In the genomic region with DNA sequence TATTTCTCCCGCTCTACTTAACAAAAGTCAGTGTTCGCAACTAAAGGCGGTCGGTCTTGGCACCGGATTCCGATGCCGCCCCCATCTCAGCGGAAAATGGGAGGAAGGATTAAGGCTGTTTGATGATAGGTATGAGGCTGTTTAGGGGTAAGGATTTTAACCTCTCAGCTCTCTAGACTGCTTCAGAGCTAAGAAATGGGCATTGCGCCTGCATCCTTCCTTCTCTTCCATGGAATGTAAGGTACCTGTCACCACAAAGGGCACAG, we compare ENCODE assay signal across 10 cellular contexts. TPM values are rescaled to one million over a fixed set of nuclear protein-coding genes. Genes with fewer than 3 reads are reported as not detected.
DNase-seq lines count a peak whose midpoint lies in the region; ATAC-seq and TF ChIP-seq lines count a peak whose summit lies in the region.
"Had no signal": no experiment of that assay in that cellular context is flagged by ENCODE, and none has a peak within 500 bp of the region (broad histone marks: within the 10 kb centered on the region; RNA-seq: fewer than 3 reads in every experiment).

No MANE protein-coding gene starts in this region.

- peak overlapping the region; percentile 67 for H3K4me3 Mint-ChIP-seq in activated CD4-positive, alpha-beta T cell treated with anti-CD3 and anti-CD28 coated beads, Interleukin-2, amount 10 ng/mL, durations not matched to agents 7 days and 5 days
- peak overlapping the region; percentile 94 for H3K4me3 Mint-ChIP-seq in stimulated activated memory B cell treated with anti-CD40 and anti-IgM and Interleukin-4, amounts not matched to agents 10 μg/mL and 1 μg/mL and 100 μg/mL, for 72 hours

- no peak for DNase-seq in activated CD4-positive, alpha-beta T cell treated with anti-CD3 and anti-CD28 coated beads, Interleukin-2, amount 10 ng/mL, durations not matched to agents 7 days and 5 days
- DNase-seq in activated CD4-positive, alpha-beta T cell treated with anti-CD3 and anti-CD28 coated beads, Interleukin-2, amount 50 U/mL, for 48 hours = no peak
- no peak for DNase-seq in hepatocyte (ENCODE audit: low spot score)
- no peak for DNase-seq in cerebellar cortex (ENCODE audit: low spot score)
- DNase-seq in activated effector memory CD4-positive, alpha-beta T cell treated with anti-CD3 and anti-CD28 coated beads, Interleukin-2, amount 50 U/mL, for 16 hours = no peak
- DNase-seq: NCI-H1105 treated with DMSO at 0.1 percent for 48 hours had no signal

- no peaks in the 10 kb centered on the region for H3K27me3 ChIP-seq in SU-DHL-6 (ENCODE audit: low read length)
- H3K27me3 ChIP-seq in hepatocyte = peaks cover 53% of the 10 kb centered on the region

- TF ChIP-seq CTCF in SU-DHL-6 (IDR thresholded peaks at IDR 0.05; ENCODE audit: insufficient read depth, low read length, poor library complexity, severe bottlenecking) = no peak
- TF ChIP-seq CTCF in hepatocyte (IDR thresholded peaks at IDR 0.05; ENCODE audit: poor library complexity) = no peak

- H3K27me3 Mint-ChIP-seq in activated CD4-positive, alpha-beta T cell treated with anti-CD3 and anti-CD28 coated beads, Interleukin-2, amount 10 ng/mL, durations not matched to agents 7 days and 5 days = peaks cover 61% of the 10 kb centered on the region
- H3K27me3 Mint-ChIP-seq in stimulated activated memory B cell treated with anti-CD40 and anti-IgM and Interleukin-4, amounts not matched to agents 10 μg/mL and 1 μg/mL and 100 μg/mL, for 72 hours = peaks cover 21% of the 10 kb centered on the region

- no peaks in the 10 kb centered on the region for H3K9me3 ChIP-seq in SU-DHL-6 (ENCODE audit: insufficient read depth, low read length)
- no peaks in the 10 kb centered on the region for H3K9me3 ChIP-seq in hepatocyte (ENCODE audit: low read depth)
- H3K9me3 ChIP-seq: neutrophil had no signal

- H2AFZ ChIP-seq in SU-DHL-6 (ENCODE audit: low read depth, low read length, severe bottlenecking) (peak overlapping the region; percentile 97), hepatocyte (peak overlapping the region; percentile 88)

- POLR2A ChIA-PET in activated CD4-positive, alpha-beta T cell treated with anti-CD3 and anti-CD28 coated beads, Interleukin-2, amount 10 ng/mL, durations not matched to agents 7 days and 5 days (lab: Charles Lee) = no interaction called here

- H3K79me2 ChIP-seq in SU-DHL-6 (ENCODE audit: insufficient read depth, low read length) = peaks cover 22% of the 10 kb centered on the region
- H3K79me2 ChIP-seq in hepatocyte = no peaks in the 10 kb centered on the region

- H3K4me1 Mint-ChIP-seq in activated CD4-positive, alpha-beta T cell treated with anti-CD3 and anti-CD28 coated beads, Interleukin-2, amount 10 ng/mL, durations not matched to agents 7 days and 5 days = peaks cover 13% of the 10 kb centered on the region
- peaks cover 30% of the 10 kb centered on the region for H3K4me1 Mint-ChIP-seq in stimulated activated memory B cell treated with anti-CD40 and anti-IgM and Interleukin-4, amounts not matched to agents 10 μg/mL and 1 μg/mL and 100 μg/mL, for 72 hours

- H3K9ac ChIP-seq in SU-DHL-6 (ENCODE audit: low read length) = peak overlapping the region; percentile 77

- peak overlapping the region; percentile 39; the same call in 1 of the 2 replicates for H3K27ac ChIP-seq in SU-DHL-6 (ENCODE audit: low read depth, low read length)
- H3K27ac ChIP-seq in hepatocyte = no peak overlapping the region
- H3K27ac ChIP-seq: neutrophil had no signal

- no peak for ATAC-seq in stimulated activated memory B cell treated with anti-CD40 and anti-IgM and Interleukin-4, amounts not matched to agents 10 μg/mL and 1 μg/mL and 100 μg/mL, for 72 hours
- no peak for ATAC-seq in GM19452 (IDR thresholded peaks at IDR 0.05; ENCODE audit: unreplicated experiment)

- H3K9me2 ChIP-seq in SU-DHL-6 (replicated peaks; ENCODE audit: insufficient read depth, low read length) = no peaks in the 10 kb centered on the region
- H3K9me2 ChIP-seq in hepatocyte (replicated peaks; ENCODE audit: insufficient read depth) = no peaks in the 10 kb centered on the region

- no peaks in the 10 kb centered on the region for H3K36me3 Mint-ChIP-seq in activated CD4-positive, alpha-beta T cell treated with anti-CD3 and anti-CD28 coated beads, Interleukin-2, amount 10 ng/mL, durations not matched to agents 7 days and 5 days (ENCODE audit: low read depth)
- H3K36me3 Mint-ChIP-seq in stimulated activated memory B cell treated with anti-CD40 and anti-IgM and Interleukin-4, amounts not matched to agents 10 μg/mL and 1 μg/mL and 100 μg/mL, for 72 hours = peaks cover 3% of the 10 kb centered on the region

- CTCF ChIA-PET in activated CD4-positive, alpha-beta T cell treated with anti-CD3 and anti-CD28 coated beads, Interleukin-2, amount 10 ng/mL, durations not matched to agents 7 days and 5 days (lab: Charles Lee) = interaction anchor here (0.6 kb wide), 1 partner anchor 21 kb away, joined by 3 read pairs; no protein-coding TSS in a partner anchor

- WGBS in hepatocyte (ENCODE audit: low lambda C conversion rate, missing lambda C conversion rate) = 28% methylated on average over 9 of the region's 9 CpGs

- H3K4me2 ChIP-seq in SU-DHL-6 (ENCODE audit: low read depth, low read length, poor library complexity, severe bottlenecking) (peak overlapping the region; percentile 84), hepatocyte (peak overlapping the region; percentile 99)

- H3F3A ChIP-seq in SU-DHL-6 (ENCODE audit: insufficient read depth) = peaks cover 17% of the 10 kb centered on the region

- H3K4me1 ChIP-seq in hepatocyte (ENCODE audit: insufficient read depth) = peaks cover 15% of the 10 kb centered on the region

- H4K20me1 ChIP-seq in SU-DHL-6 (ENCODE audit: low read depth, low read length) = no peaks in the 10 kb centered on the region
- no peaks in the 10 kb centered on the region for H4K20me1 ChIP-seq in hepatocyte (ENCODE audit: insufficient read depth, poor library complexity, severe bottlenecking)

- H3K4me3 ChIP-seq in SU-DHL-6 (ENCODE audit: insufficient read depth, low read length, poor library complexity, severe bottlenecking) (peak overlapping the region; percentile 76), hepatocyte (peak overlapping the region; percentile 7)

- H3K27ac Mint-ChIP-seq in activated CD4-positive, alpha-beta T cell treated with anti-CD3 and anti-CD28 coated beads, Interleukin-2, amount 10 ng/mL, durations not matched to agents 7 days and 5 days = no peak overlapping the region
- peak overlapping the region; percentile 85 for H3K27ac Mint-ChIP-seq in stimulated activated memory B cell treated with anti-CD40 and anti-IgM and Interleukin-4, amounts not matched to agents 10 μg/mL and 1 μg/mL and 100 μg/mL, for 72 hours

- 0 out of 2 replicates have a peak, but pooled peaks cover 7% of the 10 kb centered on the region for H3K36me3 ChIP-seq in SU-DHL-6 (ENCODE audit: low read length)
- no peaks in the 10 kb centered on the region for H3K36me3 ChIP-seq in hepatocyte (replicated peaks; ENCODE audit: insufficient read depth, low read depth)
- H3K36me3 ChIP-seq: neutrophil had no signal

- H3K9me3 Mint-ChIP-seq in activated CD4-positive, alpha-beta T cell treated with anti-CD3 and anti-CD28 coated beads, Interleukin-2, amount 10 ng/mL, durations not matched to agents 7 days and 5 days = no peaks in the 10 kb centered on the region
- no peaks in the 10 kb centered on the region for H3K9me3 Mint-ChIP-seq in stimulated activated memory B cell treated with anti-CD40 and anti-IgM and Interleukin-4, amounts not matched to agents 10 μg/mL and 1 μg/mL and 100 μg/mL, for 72 hours

RNA-seq across cellular contexts. Expression of a gene that starts 1.4 kb away (rescaled TPM):
- total RNA-seq in activated CD4-positive, alpha-beta T cell treated with anti-CD3 and anti-CD28 coated beads, Interleukin-2, amount 10 ng/mL, durations not matched to agents 7 days and 5 days = under 1 TPM; 0.10 to 0.33 TPM
- 3.3 and 3.5 TPM in 2 replicates for total RNA-seq in hepatocyte
- 2.0 and 3.2 TPM in 2 replicates for polyA plus RNA-seq in hepatocyte
